21 cellular contexts compared by ENCODE assay signal in the genomic region with DNA sequence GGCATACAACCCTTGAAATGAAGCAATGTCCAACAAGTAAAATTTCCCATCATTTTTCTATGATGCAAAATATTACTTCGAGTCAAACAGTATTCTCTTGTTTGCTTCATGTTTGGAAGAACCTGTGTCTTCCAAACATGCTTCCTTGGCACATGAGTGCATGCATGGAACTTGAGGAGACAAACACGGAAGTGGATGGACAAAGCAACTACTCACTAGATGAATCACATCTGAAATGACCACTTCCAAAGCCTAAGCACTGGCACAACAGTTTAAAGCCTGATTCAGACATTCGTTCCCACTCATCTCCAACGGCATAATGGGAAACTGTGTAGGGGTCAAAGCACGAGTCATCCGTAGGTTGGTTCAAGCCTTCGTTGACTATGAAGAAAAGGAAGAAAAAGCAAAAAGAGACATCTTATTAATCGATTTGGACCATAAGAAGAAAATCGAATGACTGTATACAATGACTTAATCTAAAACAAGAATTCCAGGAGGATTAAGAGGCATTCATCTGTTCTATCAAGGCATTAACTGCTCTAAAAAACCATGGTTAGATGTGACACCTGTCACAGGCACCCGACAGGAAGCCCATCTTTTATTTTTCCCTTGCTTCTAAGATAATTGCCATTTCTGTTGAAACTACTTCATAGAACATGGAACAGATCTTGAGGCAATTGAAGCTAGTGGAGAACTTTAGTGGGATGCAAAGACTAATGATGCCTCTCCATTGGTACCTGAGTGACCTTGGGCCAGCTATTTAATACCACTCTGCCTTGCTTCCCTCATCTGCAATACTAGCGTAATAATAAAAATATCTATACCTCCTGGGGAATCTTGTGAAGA. TPM values are rescaled to one million over a fixed set of nuclear protein-coding genes. Genes with fewer than 3 reads are reported as not detected.
DNase-seq lines count a peak whose midpoint lies in the region; ATAC-seq and TF ChIP-seq lines count a peak whose summit lies in the region.
"Had no signal": no experiment of that assay in that cellular context is flagged by ENCODE, and none has a peak within 500 bp of the region (broad histone marks: within the 10 kb centered on the region; RNA-seq: fewer than 3 reads in every experiment).

No MANE protein-coding gene starts in this region.

- no peak overlapping the region for H3K4me3 ChIP-seq in fibroblast of lung (replicated peaks in 1 of 4; ENCODE audit: control extremely low read depth in 1 of 4, insufficient read depth in 1 of 4, low read depth in 3 of 4, low read length in 4 of 4)
- no peak overlapping the region for H3K4me3 ChIP-seq in gastrocnemius medialis
- H3K4me3 ChIP-seq: body of pancreas, neural progenitor cell, sigmoid colon, thyroid gland had no signal

- H3K36me3 ChIP-seq in fibroblast of lung (ENCODE audit: control insufficient read depth, insufficient read depth, low read length) (peaks cover 32% of the 10 kb centered on the region), gastrocnemius medialis (peaks cover 0 to 21% of the 10 kb centered on the region in 2 donors)
- H3K36me3 ChIP-seq: neural progenitor cell had no signal

- no peak overlapping the region for H3K9ac ChIP-seq in fibroblast of lung (ENCODE audit: insufficient read depth, low read length)
- H3K9ac ChIP-seq: neural progenitor cell had no signal

- in situ Hi-C loops in gastrocnemius medialis (cut with MboI; ENCODE audit: low sequenced_read_pairs in 4 of 4) = no loop called here

- H3K4me2 ChIP-seq in fibroblast of lung (ENCODE audit: extremely low read depth, insufficient read depth, low read length) = no peak overlapping the region
- H3K4me2 ChIP-seq: neural progenitor cell had no signal

- no peaks in the 10 kb centered on the region for H3K9me3 Mint-ChIP-seq in WTC11
- H3K9me3 Mint-ChIP-seq: CD8-positive, alpha-beta memory T cell; neural progenitor cell had no signal

- ATAC-seq in WTC11 (no peak), gastrocnemius medialis (no peak), HG03571 (IDR thresholded peaks at IDR 0.05; ENCODE audit: unreplicated experiment) (no peak)
- ATAC-seq: body of pancreas had no signal

- H3K9me3 ChIP-seq in fibroblast of lung (ENCODE audit: control insufficient read depth, insufficient read depth, low read depth, low read length) (no peaks in the 10 kb centered on the region), gastrocnemius medialis (no peaks in the 10 kb centered on the region)
- H3K9me3 ChIP-seq: body of pancreas, sigmoid colon, thyroid gland had no signal

- H3K27me3 ChIP-seq in fibroblast of lung (ENCODE audit: control insufficient read depth, insufficient read depth, low read length) (no peaks in the 10 kb centered on the region), gastrocnemius medialis (no peaks in the 10 kb centered on the region)
- H3K27me3 ChIP-seq: body of pancreas, neural progenitor cell, sigmoid colon, thyroid gland had no signal

- TF ChIP-seq CTCF in WTC11 (IDR thresholded peaks at IDR 0.05) = no peak
- no peak for TF ChIP-seq CTCF in fibroblast of lung (conservative IDR thresholded peaks at IDR 0.05 in 1 of 2, IDR thresholded peaks at IDR 0.05 in 1 of 2; ENCODE audit: low read depth in 1 of 2, low read length in 2 of 2)
- no peak for TF ChIP-seq CTCF in gastrocnemius medialis (IDR thresholded peaks at IDR 0.05 in 4 of 5, conservative IDR thresholded peaks at IDR 0.05 in 1 of 5)

- H2AFZ ChIP-seq in fibroblast of lung (ENCODE audit: low read length) = no peak overlapping the region
- H2AFZ ChIP-seq: neural progenitor cell had no signal

- no peak for TF ChIP-seq POLR2A in gastrocnemius medialis (IDR thresholded peaks at IDR 0.05)

- no peaks in the 10 kb centered on the region for H3K4me1 Mint-ChIP-seq in WTC11
- H3K4me1 Mint-ChIP-seq: CD8-positive, alpha-beta memory T cell; neural progenitor cell had no signal

- POLR2A ChIA-PET in WTC11 (lab: Charles Lee) = no interaction called here

- H3K36me3 Mint-ChIP-seq in WTC11 = peaks cover 62% of the 10 kb centered on the region

- no peaks in the 10 kb centered on the region for H3K27me3 Mint-ChIP-seq in WTC11 (ENCODE audit: low read depth)
- H3K27me3 Mint-ChIP-seq: CD8-positive, alpha-beta memory T cell had no signal

- DNase-seq in NCI-H82 (lab: John Stamatoyannopoulos, UW) (peak; percentile 41), NCI-H82 treated with DMSO at 0.1 percent for 48 hours (lab: John Stamatoyannopoulos, UW; ENCODE audit: unreplicated experiment) (no peak), WTC11 (ENCODE audit: low spot score) (no peak), fibroblast of lung (ENCODE audit: low read depth in 2 of 2) (peak; percentile 73 to 81), stromal cell of bone marrow (ENCODE audit: low read depth) (peak; percentile 72), NCI-H1436 treated with DMSO at 0.1 percent for 48 hours (lab: John Stamatoyannopoulos, UW) (no peak), gastrocnemius medialis (no peak)
- DNase-seq: activated CD4-positive, alpha-beta T cell treated with anti-CD3 and anti-CD28 coated beads for 1 hour; activated naive CD4-positive, alpha-beta T cell; body of pancreas; CD8-positive, alpha-beta memory T cell; mesendoderm; NCI-H1105; NCI-H226; SHP77 treated with DMSO at 0.1 percent for 48 hours; sigmoid colon; stimulated activated CD4-positive, alpha-beta T cell treated with anti-CD3 and anti-CD28 coated beads, Interleukin-4, amount 100 ng/mL, for 24 hours; thyroid gland had no signal

- H3K4me3 Mint-ChIP-seq in WTC11 = no peak overlapping the region
- H3K4me3 Mint-ChIP-seq: CD8-positive, alpha-beta memory T cell; neural progenitor cell had no signal

- no peaks in the 10 kb centered on the region for H4K20me1 ChIP-seq in fibroblast of lung (ENCODE audit: control insufficient read depth, extremely low read depth, insufficient read depth, low read length)

- no peak overlapping the region for H3K27ac ChIP-seq in fibroblast of lung (ENCODE audit: insufficient read depth, low read length)
- H3K27ac ChIP-seq in gastrocnemius medialis = no peak overlapping the region
- H3K27ac ChIP-seq: 22Rv1, body of pancreas, neural progenitor cell, thyroid gland had no signal

- intact Hi-C loops in gastrocnemius medialis (cut with DNase I; ENCODE audit: low total_unique reads) = no loop called here

- H3K79me2 ChIP-seq in fibroblast of lung (ENCODE audit: control insufficient read depth, insufficient read depth, low read length) = peaks cover 6% of the 10 kb centered on the region

- CTCF ChIA-PET in WTC11 (lab: Charles Lee) = no interaction called here

- peaks cover 5% of the 10 kb centered on the region for H3K4me1 ChIP-seq in fibroblast of lung (ENCODE audit: control insufficient read depth, extremely low read depth, insufficient read depth, low read length)
- no peaks in the 10 kb centered on the region for H3K4me1 ChIP-seq in gastrocnemius medialis
- H3K4me1 ChIP-seq: body of pancreas, neural progenitor cell, sigmoid colon, thyroid gland had no signal

- no peak overlapping the region; the same call in 1 of the 2 replicates for H3K27ac Mint-ChIP-seq in WTC11
- H3K27ac Mint-ChIP-seq: CD8-positive, alpha-beta memory T cell; neural progenitor cell had no signal

TF ChIP-seq in WTC11, 78 proteins besides CTCF, POLR2A, EP300 and RAD21:
- TF ChIP-seq, protein P1, sequence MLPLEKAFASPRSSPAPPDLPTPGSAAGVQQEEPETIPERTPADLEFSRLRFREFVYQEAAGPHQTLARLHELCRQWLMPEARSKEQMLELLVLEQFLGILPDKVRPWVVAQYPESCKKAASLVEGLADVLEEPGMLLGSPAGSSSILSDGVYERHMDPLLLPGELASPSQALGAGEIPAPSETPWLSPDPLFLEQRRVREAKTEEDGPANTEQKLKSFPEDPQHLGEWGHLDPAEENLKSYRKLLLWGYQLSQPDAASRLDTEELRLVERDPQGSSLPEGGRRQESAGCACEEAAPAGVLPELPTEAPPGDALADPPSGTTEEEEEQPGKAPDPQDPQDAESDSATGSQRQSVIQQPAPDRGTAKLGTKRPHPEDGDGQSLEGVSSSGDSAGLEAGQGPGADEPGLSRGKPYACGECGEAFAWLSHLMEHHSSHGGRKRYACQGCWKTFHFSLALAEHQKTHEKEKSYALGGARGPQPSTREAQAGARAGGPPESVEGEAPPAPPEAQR (CRISPR knock-in tag; IDR thresholded peaks at IDR 0.05) = no peak
- TF ChIP-seq RORB (CRISPR knock-in tag; IDR thresholded peaks at IDR 0.05) = 0 out of 2 replicates have a peak, but pooled peaks have one; percentile 32

RNA-seq across cellular contexts. Expression of gene ATIC, which starts 56.0 kb away (rescaled TPM):
- total RNA-seq in WTC11 (2021) = 285 to 309 TPM (median 290 TPM) in 3 replicates
- total RNA-seq in fibroblast of lung = 35.4 and 40.3 TPM in 2 replicates
- polyA plus RNA-seq in fibroblast of lung = 92.7 and 119 TPM in 2 replicates
- 131 and 194 TPM in 2 replicates for polyA plus RNA-seq in fibroblast of lung (2012)
- polyA minus RNA-seq in fibroblast of lung (ENCODE audit: low replicate concordance) = 62.0 and 116 TPM in 2 replicates
- 10 to 100 TPM; 16.9 to 46.9 (median 41.8) TPM for total RNA-seq in gastrocnemius medialis

Comparison
In these comparisons a context has a peak if more than half of its experiments do, and no peak if none do; other contexts are left out.
1. DNase-seq: peak in NCI-H82 (single experiment), fibroblast of lung (2 of 2) and stromal cell of bone marrow (single experiment); none in NCI-H82 treated with DMSO at 0.1 percent for 48 hours (single experiment), WTC11 (single experiment), NCI-H1436 treated with DMSO at 0.1 percent for 48 hours (single experiment) and gastrocnemius medialis (0 of 2).